ENCODE assay signal across 30 cellular contexts in the genomic region with DNA sequence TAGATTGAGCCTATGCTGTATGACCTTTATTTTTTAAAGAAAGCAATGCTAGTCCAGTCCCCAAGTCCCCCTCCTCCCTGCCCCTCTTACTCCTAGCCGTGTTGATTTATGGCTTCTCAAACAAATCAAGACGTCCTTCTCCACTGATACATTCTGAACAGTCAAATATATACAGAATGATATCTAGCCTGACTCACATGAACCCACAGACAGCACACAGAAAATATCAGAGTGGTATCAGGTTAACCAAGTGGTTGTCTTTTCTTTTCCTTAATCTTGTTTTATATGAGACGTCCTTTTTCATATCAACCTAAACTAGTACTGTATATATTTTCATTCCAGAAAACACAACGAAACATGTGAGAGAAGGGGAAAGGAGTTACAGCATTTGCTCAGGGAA. TPM values are rescaled to one million over a fixed set of nuclear protein-coding genes. Genes with fewer than 3 reads are reported as not detected.
"Had no signal": no experiment of that assay in that cellular context is flagged by ENCODE, and none has a peak within 500 bp of the region (broad histone marks: within the 10 kb centered on the region; RNA-seq: fewer than 3 reads in every experiment).

No MANE protein-coding gene starts in this region.

- H3K4me1 Mint-ChIP-seq: activated CD4-positive, alpha-beta T cell treated with anti-CD3 and anti-CD28 coated beads for 36 hours; activated CD4-positive, alpha-beta T cell treated with anti-CD3 and anti-CD28 coated beads, Interleukin-2, amount 10 ng/mL, durations not matched to agents 7 days and 5 days; activated naive CD4-positive, alpha-beta T cell treated with anti-CD3 and anti-CD28 coated beads, Interleukin-2, amount 50 U/mL, for 24 hours; T-cell had no signal

- H3K36me3 Mint-ChIP-seq: activated naive CD4-positive, alpha-beta T cell treated with anti-CD3 and anti-CD28 coated beads, Interleukin-2, amount 50 U/mL, for 24 hours; T-cell had no signal

- H3K4me1 ChIP-seq: Peyer's patch had no signal

- H3K27ac ChIP-seq: Peyer's patch, RWPE1, SK-N-MC had no signal

- H3K36me3 ChIP-seq: Peyer's patch had no signal

- ATAC-seq: activated CD4-positive, alpha-beta T cell treated with anti-CD3 and anti-CD28 coated beads for 36 hours; activated CD4-positive, CD25-positive, alpha-beta regulatory T cell treated with anti-CD3 and anti-CD28 coated beads, Interleukin-2, amount 50 U/mL, for 24 hours; activated CD8-positive, alpha-beta T cell treated with anti-CD3 and anti-CD28 coated beads, Interleukin-2, amount 10 ng/mL, durations not matched to agents 7 days and 5 days; PC-3; T-cell; T-helper 17 cell had no signal

- H3K9me3 Mint-ChIP-seq: activated CD4-positive, alpha-beta T cell treated with anti-CD3 and anti-CD28 coated beads, Interleukin-2, amount 10 ng/mL, durations not matched to agents 7 days and 5 days; activated naive CD4-positive, alpha-beta T cell treated with anti-CD3 and anti-CD28 coated beads, Interleukin-2, amount 50 U/mL, for 24 hours; activated T-cell treated with anti-CD3 and anti-CD28 coated beads, Interleukin-2, amount 50 U/mL, for 24 hours; activated T-helper 2 cell treated with anti-CD3 and anti-CD28 coated beads, Interferon-gamma antibody, Interleukin-2, Interleukin-4, amounts not matched to agents 10 μg/mL and 5 μg/mL and 100 μg/mL, durations not matched to agents 14 hours and 24 hours and 36 hours had no signal

- H3K4me3 Mint-ChIP-seq: activated CD4-positive, alpha-beta T cell treated with anti-CD3 and anti-CD28 coated beads for 36 hours; activated CD4-positive, alpha-beta T cell treated with anti-CD3 and anti-CD28 coated beads, Interleukin-2, amount 10 ng/mL, durations not matched to agents 7 days and 5 days; activated CD8-positive, alpha-beta T cell treated with anti-CD3 and anti-CD28 coated beads, Interleukin-2, amount 10 ng/mL, durations not matched to agents 7 days and 5 days; activated naive CD4-positive, alpha-beta T cell treated with anti-CD3 and anti-CD28 coated beads, Interleukin-2, amount 50 U/mL, for 24 hours; activated T-cell treated with anti-CD3 and anti-CD28 coated beads, Interleukin-2, amount 50 U/mL, for 24 hours; brain; T-cell; T-helper 17 cell; WTC11 had no signal

- H3K4me3 ChIP-seq: Peyer's patch, SK-N-MC had no signal

- H3K27me3 ChIP-seq: Peyer's patch had no signal

- H3K27ac Mint-ChIP-seq: activated CD4-positive, alpha-beta T cell treated with anti-CD3 and anti-CD28 coated beads for 36 hours; activated CD4-positive, alpha-beta T cell treated with anti-CD3 and anti-CD28 coated beads, Interleukin-2, amount 10 ng/mL, durations not matched to agents 7 days and 5 days; activated CD8-positive, alpha-beta T cell treated with anti-CD3 and anti-CD28 coated beads, Interleukin-2, amount 10 ng/mL, durations not matched to agents 7 days and 5 days; activated naive CD4-positive, alpha-beta T cell treated with anti-CD3 and anti-CD28 coated beads, Interleukin-2, amount 50 U/mL, for 24 hours; activated T-cell treated with anti-CD3 and anti-CD28 coated beads, Interleukin-2, amount 50 U/mL, for 24 hours; activated T-helper 2 cell treated with anti-CD3 and anti-CD28 coated beads, Interferon-gamma antibody, Interleukin-2, Interleukin-4, amounts not matched to agents 10 μg/mL and 5 μg/mL and 100 μg/mL, durations not matched to agents 14 hours and 24 hours and 36 hours; brain; T-cell; T-helper 17 cell; WTC11 had no signal

- DNase-seq: activated CD4-positive, alpha-beta T cell treated with anti-CD3 and anti-CD28 coated beads for 36 hours; activated CD4-positive, alpha-beta T cell treated with anti-CD3 and anti-CD28 coated beads, Interleukin-2, amount 10 ng/mL, durations not matched to agents 7 days and 5 days; activated CD4-positive, alpha-beta T cell treated with anti-CD3 and anti-CD28 coated beads, Interleukin-2, amount 50 U/mL, for 48 hours; activated CD8-positive, alpha-beta T cell treated with anti-CD3 and anti-CD28 coated beads, Interleukin-2, amount 10 ng/mL, durations not matched to agents 7 days and 5 days; activated gamma-delta T cell; activated naive CD4-positive, alpha-beta T cell treated with Interleukin-2 at 50 U/mL for 16 hours; activated T-cell treated with anti-CD3 and anti-CD28 coated beads, Interleukin-2, amount 50 U/mL, for 24 hours; anterior cingulate cortex; central memory CD4-positive, alpha-beta T cell; Kasumi-1; MV-4-11; NCI-H1092; NCI-H1436 treated with DMSO at 0.1 percent for 48 hours; NCI-H1694 treated with DMSO at 0.1 percent for 48 hours; NCI-H2029; NCI-H510A; NCI-H526 treated with DMSO at 0.1 percent for 48 hours; NCI-H774; Peyer's patch; Right ventricle myocardium superior; T-cell; T-helper 17 cell had no signal

- H3K9me3 ChIP-seq: Peyer's patch had no signal

RNA-seq across cellular contexts. Expression of a gene that starts 13.3 kb away (rescaled TPM):
- total RNA-seq: activated T-helper 2 cell treated with anti-CD3 and anti-CD28 coated beads, Interferon-gamma antibody, Interleukin-2, Interleukin-4, amounts not matched to agents 10 μg/mL and 5 μg/mL and 100 μg/mL, durations not matched to agents 14 hours and 24 hours and 36 hours; PC-3 had no signal
